Comparison of ENCODE assay signal across 1 cellular context in the genomic region with DNA sequence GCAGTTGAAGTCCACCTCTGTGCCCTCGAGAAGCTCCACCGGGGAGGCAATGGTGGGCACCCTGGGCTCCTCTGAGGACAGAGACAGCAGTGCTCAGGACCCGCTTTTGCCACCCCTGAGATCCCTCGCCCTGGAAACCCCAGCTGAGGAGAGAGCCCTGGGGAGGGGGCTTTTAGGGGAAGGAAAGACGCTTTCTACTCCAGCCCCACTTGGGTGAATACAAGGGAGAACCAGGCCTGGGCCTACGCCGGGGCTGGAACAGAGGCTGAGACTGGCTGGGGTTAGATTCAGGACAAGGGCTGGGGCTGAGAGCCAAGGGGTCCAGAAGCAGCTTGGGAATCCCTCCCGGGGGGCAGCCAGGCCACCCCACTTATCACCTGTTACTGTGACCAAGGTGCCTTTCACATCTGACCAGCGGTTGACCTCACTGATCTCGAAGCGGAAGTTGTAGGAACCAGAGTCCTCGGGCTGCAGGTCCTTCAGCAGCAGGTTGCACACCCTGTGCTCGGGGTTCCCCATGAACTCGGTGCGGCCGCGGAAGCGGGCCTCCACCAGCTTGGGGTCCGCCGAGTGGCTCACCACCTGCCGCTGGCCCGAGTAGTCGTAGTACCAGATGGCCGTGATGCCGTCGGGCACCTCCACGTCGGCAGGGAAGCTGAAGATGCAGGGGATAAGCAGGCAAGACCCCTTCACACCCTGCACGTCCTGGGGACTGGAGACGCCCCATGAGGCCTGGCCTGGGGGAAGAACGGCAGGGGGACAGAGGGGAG.
TF ChIP-seq lines count a peak whose summit lies in the region.

No MANE protein-coding gene starts in this region.

TF ChIP-seq in IMR-90, 13 proteins besides CTCF, POLR2A, EP300 and RAD21:
- TF ChIP-seq NFE2L2 (IDR thresholded peaks at IDR 0.05; ENCODE audit: low read depth, low read length): no peak
- TF ChIP-seq, protein P1, sequence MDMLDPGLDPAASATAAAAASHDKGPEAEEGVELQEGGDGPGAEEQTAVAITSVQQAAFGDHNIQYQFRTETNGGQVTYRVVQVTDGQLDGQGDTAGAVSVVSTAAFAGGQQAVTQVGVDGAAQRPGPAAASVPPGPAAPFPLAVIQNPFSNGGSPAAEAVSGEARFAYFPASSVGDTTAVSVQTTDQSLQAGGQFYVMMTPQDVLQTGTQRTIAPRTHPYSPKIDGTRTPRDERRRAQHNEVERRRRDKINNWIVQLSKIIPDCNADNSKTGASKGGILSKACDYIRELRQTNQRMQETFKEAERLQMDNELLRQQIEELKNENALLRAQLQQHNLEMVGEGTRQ (IDR thresholded peaks at IDR 0.05; ENCODE audit: low read depth, low read length): no peak
- no peak for TF ChIP-seq CEBPB (IDR thresholded peaks at IDR 0.05; ENCODE audit: low read depth, low read length)
- TF ChIP-seq MAZ (IDR thresholded peaks at IDR 0.05; ENCODE audit: borderline replicate concordance, low read depth, low read length): no peak
